In genomic region chr15:60752973-60753720, GRCh38 we compare ENCODE assay signal across 1 cellular context.
A peak's percentile ranks its signal among the peaks of the same experiment; 100 is the strongest.
TF ChIP-seq lines count a peak whose summit lies in the region.

No MANE protein-coding gene starts in this region.

TF ChIP-seq in HepG2, 621 proteins besides CTCF, POLR2A, EP300 and RAD21 (continued from another document and continues in another):
- TF ChIP-seq ZNF609 (CRISPR knock-in tag; IDR thresholded peaks at IDR 0.05; ENCODE audit: borderline replicate concordance) (0 out of 2 replicates have a peak, but pooled peaks have one; percentile 28), ZSCAN29 (CRISPR knock-in tag; conservative IDR thresholded peaks at IDR 0.05) (0 out of 2 replicates have a peak, but pooled peaks have one; percentile 19), ZNF414 (CRISPR knock-in tag; IDR thresholded peaks at IDR 0.05) (no peak), ZFP82 (CRISPR knock-in tag; IDR thresholded peaks at IDR 0.05; ENCODE audit: borderline replicate concordance) (no peak), ZMAT3 (CRISPR knock-in tag; conservative IDR thresholded peaks at IDR 0.05) (no peak), KDM2A (CRISPR knock-in tag; IDR thresholded peaks at IDR 0.05; ENCODE audit: borderline replicate concordance, low read depth) (no peak), ZBTB38 (CRISPR knock-in tag; IDR thresholded peaks at IDR 0.05) (0 out of 2 replicates have a peak, but pooled peaks have one; percentile 57), NFAT5 (CRISPR knock-in tag; IDR thresholded peaks at IDR 0.05) (no peak), MED1 (CRISPR knock-in tag; IDR thresholded peaks at IDR 0.05) (peak; percentile 29; the same call in 1 of the 2 replicates), MAX (IDR thresholded peaks at IDR 0.05) (peak; percentile 70; the same call in 1 of the 2 replicates), BCL6 (CRISPR knock-in tag; IDR thresholded peaks at IDR 0.05) (peak; percentile 62; the same call in 1 of the 2 replicates), SOX13 (IDR thresholded peaks at IDR 0.05) (no peak), SOX13 (CRISPR knock-in tag; conservative IDR thresholded peaks at IDR 0.05 in 1 of 2, IDR thresholded peaks at IDR 0.05 in 1 of 2) (no peak; a peak in 1 of 4 replicates), FOXC1 (CRISPR knock-in tag; IDR thresholded peaks at IDR 0.05; ENCODE audit: borderline replicate concordance) (peak; percentile 63; the same call in 1 of the 2 replicates), ZMYM3 (CRISPR knock-in tag; IDR thresholded peaks at IDR 0.05) (peak; percentile 94), MLX (CRISPR knock-in tag; IDR thresholded peaks at IDR 0.05) (0 out of 2 replicates have a peak, but pooled peaks have one; percentile 22), IRF2 (CRISPR knock-in tag; IDR thresholded peaks at IDR 0.05) (peak; percentile 20; the same call in 1 of the 2 replicates), RFXAP (CRISPR knock-in tag; IDR thresholded peaks at IDR 0.05; ENCODE audit: borderline replicate concordance) (no peak), ELF4 (CRISPR knock-in tag; IDR thresholded peaks at IDR 0.05; ENCODE audit: borderline replicate concordance) (peak; percentile 46; the same call in 1 of the 2 replicates), RARG (CRISPR knock-in tag; IDR thresholded peaks at IDR 0.05; ENCODE audit: low read depth) (0 out of 2 replicates have a peak, but pooled peaks have one; percentile 52), CEBPB (IDR thresholded peaks at IDR 0.05; ENCODE audit: borderline replicate concordance, low read depth, low read length) (peak; percentile 67; the same call in 1 of the 2 replicates), YEATS4 (CRISPR knock-in tag; IDR thresholded peaks at IDR 0.05; ENCODE audit: borderline replicate concordance) (peak; percentile 33; the same call in 1 of the 2 replicates), ZNF263 (CRISPR knock-in tag; IDR thresholded peaks at IDR 0.05) (no peak), HIC2 (CRISPR knock-in tag; IDR thresholded peaks at IDR 0.05; ENCODE audit: low read depth) (no peak), PAWR (CRISPR knock-in tag; IDR thresholded peaks at IDR 0.05; ENCODE audit: borderline replicate concordance) (0 out of 2 replicates have a peak, but pooled peaks have one; percentile 23), ZBTB25 (CRISPR knock-in tag; IDR thresholded peaks at IDR 0.05) (no peak), TFAP4 (IDR thresholded peaks at IDR 0.05; ENCODE audit: borderline replicate concordance, low read depth) (peak; percentile 41; the same call in 1 of the 2 replicates), HES4 (CRISPR knock-in tag; IDR thresholded peaks at IDR 0.05; ENCODE audit: borderline replicate concordance) (no peak), NR2F2 (IDR thresholded peaks at IDR 0.05; ENCODE audit: borderline replicate concordance, low read depth) (peak; percentile 56; the same call in 1 of the 2 replicates), BCL3 (CRISPR knock-in tag; IDR thresholded peaks at IDR 0.05) (no peak), NR2F6 (IDR thresholded peaks at IDR 0.05) (peak; percentile 72), NR2F6 (CRISPR knock-in tag; IDR thresholded peaks at IDR 0.05) (peak; percentile 73), HNRNPK (IDR thresholded peaks at IDR 0.05; ENCODE audit: low read depth, low read length, poor library complexity, severe bottlenecking) (no peak), THYN1 (CRISPR knock-in tag; IDR thresholded peaks at IDR 0.05; ENCODE audit: borderline replicate concordance, low read depth) (no peak), DPF2 (CRISPR knock-in tag; IDR thresholded peaks at IDR 0.05; ENCODE audit: borderline replicate concordance, low read depth) (peak; percentile 26; the same call in 1 of the 2 replicates), FOXA3 (CRISPR knock-in tag; IDR thresholded peaks at IDR 0.05) (peak; percentile 30; the same call in 1 of the 2 replicates), SOX5 (CRISPR knock-in tag; IDR thresholded peaks at IDR 0.05; ENCODE audit: borderline replicate concordance) (0 out of 2 replicates have a peak, but pooled peaks have one; percentile 12), TARDBP (CRISPR knock-in tag; IDR thresholded peaks at IDR 0.05) (peak; percentile 17), ZNF558 (CRISPR knock-in tag; IDR thresholded peaks at IDR 0.05; ENCODE audit: borderline replicate concordance) (0 out of 2 replicates have a peak, but pooled peaks have one; percentile 54), CSRNP1 (CRISPR knock-in tag; IDR thresholded peaks at IDR 0.05) (no peak), SOX6 (IDR thresholded peaks at IDR 0.05) (no peak), SOX6 (CRISPR knock-in tag; IDR thresholded peaks at IDR 0.05) (peak; percentile 34)
